Comparison of ENCODE assay signal across 11 cellular contexts in genomic region chr6:31113861-31114539, GRCh38. TPM values are rescaled to one million over a fixed set of nuclear protein-coding genes. Genes with fewer than 3 reads are reported as not detected.
DNase-seq lines count a peak whose midpoint lies in the region; ATAC-seq and TF ChIP-seq lines count a peak whose summit lies in the region.
"Had no signal": no experiment of that assay in that cellular context is flagged by ENCODE, and none has a peak within 500 bp of the region (broad histone marks: within the 10 kb centered on the region; RNA-seq: fewer than 3 reads in every experiment).

No MANE protein-coding gene starts in this region.

- peaks cover 11% of the 10 kb centered on the region for H3K27me3 ChIP-seq in HUES48 (ENCODE audit: control insufficient read depth, insufficient read depth, low read length)
- no peaks in the 10 kb centered on the region for H3K27me3 ChIP-seq in mesendoderm (ENCODE audit: insufficient read depth, low read length, poor library complexity)
- H3K27me3 ChIP-seq in upper lobe of right lung, result no peaks in the 10 kb centered on the region
- H3K27me3 ChIP-seq in testis, result no peaks in the 10 kb centered on the region

- H3K4me1 ChIP-seq in HUES48 (ENCODE audit: control insufficient read depth, insufficient read depth, low read length) (peaks cover 27% of the 10 kb centered on the region), mesendoderm (ENCODE audit: control insufficient read depth, low read depth, low read length) (peaks cover 15% of the 10 kb centered on the region), upper lobe of right lung (peaks cover 19% of the 10 kb centered on the region), testis (peaks cover 16% of the 10 kb centered on the region)

- no peak overlapping the region for H4K8ac ChIP-seq in mesendoderm (ENCODE audit: low read depth, low read length)

- no peak overlapping the region for H2BK120ac ChIP-seq in mesendoderm (ENCODE audit: low read depth, low read length)

- no peaks in the 10 kb centered on the region for H3K4me1 Mint-ChIP-seq in activated naive CD8-positive, alpha-beta T cell treated with anti-CD3 and anti-CD28 coated beads, Interleukin-2, amount 50 U/mL, for 24 hours

- no peaks in the 10 kb centered on the region for H3K9me3 Mint-ChIP-seq in activated naive CD8-positive, alpha-beta T cell treated with anti-CD3 and anti-CD28 coated beads, Interleukin-2, amount 50 U/mL, for 24 hours
- H3K9me3 Mint-ChIP-seq: activated T-cell treated with anti-CD3 and anti-CD28 coated beads, Interleukin-2, amount 50 U/mL, for 24 hours had no signal

- H2BK15ac ChIP-seq in mesendoderm (replicated peaks; ENCODE audit: low read depth), result no peak overlapping the region

- peak; percentile 34 for ATAC-seq in upper lobe of right lung
- ATAC-seq in activated naive CD8-positive, alpha-beta T cell treated with anti-CD3 and anti-CD28 coated beads, Interleukin-2, amount 50 U/mL, for 24 hours, result no peak

- no peak for TF ChIP-seq CTCF in choroid plexus epithelial cell (conservative IDR thresholded peaks at IDR 0.05; ENCODE audit: low read depth, low read length)
- no peak for TF ChIP-seq CTCF in upper lobe of right lung (IDR thresholded peaks at IDR 0.05)
- no peak for TF ChIP-seq CTCF in testis (IDR thresholded peaks at IDR 0.05)

- no peaks in the 10 kb centered on the region for H3K36me3 Mint-ChIP-seq in activated naive CD8-positive, alpha-beta T cell treated with anti-CD3 and anti-CD28 coated beads, Interleukin-2, amount 50 U/mL, for 24 hours (ENCODE audit: low read depth)

- H3K18ac ChIP-seq in mesendoderm (ENCODE audit: low read length), result no peak overlapping the region

- peaks cover 5% of the 10 kb centered on the region for H3K27me3 Mint-ChIP-seq in activated naive CD8-positive, alpha-beta T cell treated with anti-CD3 and anti-CD28 coated beads, Interleukin-2, amount 50 U/mL, for 24 hours

- H3K4ac ChIP-seq in mesendoderm (ENCODE audit: low read depth, low read length), result no peak overlapping the region

- no peak overlapping the region for H4K5ac ChIP-seq in mesendoderm (ENCODE audit: low read length)

- H3K79me2 ChIP-seq in mesendoderm (ENCODE audit: control insufficient read depth, insufficient read depth, low read length), result no peaks in the 10 kb centered on the region

- peak overlapping the region; percentile 83 for H3K27ac ChIP-seq in HUES48 (ENCODE audit: low read depth, low read length)
- peak overlapping the region; percentile 36 for H3K27ac ChIP-seq in mesendoderm (ENCODE audit: low read depth, low read length)
- peak overlapping the region; percentile 74 for H3K27ac ChIP-seq in upper lobe of right lung
- no peak overlapping the region for H3K27ac ChIP-seq in testis

- DNase-seq in choroid plexus epithelial cell (ENCODE audit: low read depth) (peak; percentile 53), mesendoderm (peak; percentile 77), upper lobe of right lung (no peak), NCI-H1048 (lab: John Stamatoyannopoulos, UW) (no peak), testis (no peak)
- DNase-seq in activated naive CD8-positive, alpha-beta T cell treated with anti-CD3 and anti-CD28 coated beads, Interleukin-2, amount 50 U/mL, for 24 hours, result no peak
- DNase-seq: activated T-cell treated with anti-CD3 and anti-CD28 coated beads, Interleukin-2, amount 50 U/mL, for 24 hours; NCI-H146 had no signal

- H3K9ac ChIP-seq in HUES48 (ENCODE audit: low read depth, low read length) (no peak overlapping the region), mesendoderm (ENCODE audit: low read length) (no peak overlapping the region)

- H3K4me3 ChIP-seq in HUES48 (ENCODE audit: low read depth, low read length), result no peak overlapping the region
- no peak overlapping the region for H3K4me3 ChIP-seq in choroid plexus epithelial cell (ENCODE audit: low read depth, low read length)
- no peak overlapping the region for H3K4me3 ChIP-seq in mesendoderm (ENCODE audit: low read length)
- no peak overlapping the region for H3K4me3 ChIP-seq in upper lobe of right lung
- no peak overlapping the region for H3K4me3 ChIP-seq in testis

- no peaks in the 10 kb centered on the region for H3K9me3 ChIP-seq in HUES48 (ENCODE audit: control insufficient read depth, insufficient read depth, low read length)
- no peaks in the 10 kb centered on the region for H3K9me3 ChIP-seq in upper lobe of right lung
- no peaks in the 10 kb centered on the region for H3K9me3 ChIP-seq in testis

- H3K23ac ChIP-seq in mesendoderm (ENCODE audit: low read length), result no peak overlapping the region

- H3K27ac Mint-ChIP-seq in activated naive CD8-positive, alpha-beta T cell treated with anti-CD3 and anti-CD28 coated beads, Interleukin-2, amount 50 U/mL, for 24 hours, result no peak overlapping the region
- H3K27ac Mint-ChIP-seq: activated T-cell treated with anti-CD3 and anti-CD28 coated beads, Interleukin-2, amount 50 U/mL, for 24 hours had no signal

- intact Hi-C loops in upper lobe of right lung (cut with DNase I) (no loop called here), testis (cut with DNase I; ENCODE audit: low total_unique reads) (no loop called here)

- no peaks in the 10 kb centered on the region for H3K36me3 ChIP-seq in HUES48 (ENCODE audit: control insufficient read depth, insufficient read depth, low read length)
- H3K36me3 ChIP-seq in mesendoderm (ENCODE audit: control insufficient read depth, insufficient read depth, low read length), result no peaks in the 10 kb centered on the region
- H3K36me3 ChIP-seq in upper lobe of right lung, result no peaks in the 10 kb centered on the region
- H3K36me3 ChIP-seq in testis (ENCODE audit: low read depth, missing control alignments), result no peaks in the 10 kb centered on the region

- no CpG with 5 or more reads among the region's 7 CpGs for WGBS in mesendoderm (ENCODE audit: extremely low coverage, insufficient coverage, low lambda C conversion rate)
- 64 to 90% methylated on average over 5 to 7 of the region's 7 CpGs for WGBS in testis, 2 donors

- H3K56ac ChIP-seq in mesendoderm (ENCODE audit: low read length), result peak overlapping the region; percentile 18

- no peaks in the 10 kb centered on the region for H3K79me1 ChIP-seq in mesendoderm (ENCODE audit: low read length)

- H3K4me2 ChIP-seq in mesendoderm (ENCODE audit: low read length), result no peak overlapping the region

- TF ChIP-seq POLR2A in testis (IDR thresholded peaks at IDR 0.05), result no peak

- no peak overlapping the region for H3K4me3 Mint-ChIP-seq in activated naive CD8-positive, alpha-beta T cell treated with anti-CD3 and anti-CD28 coated beads, Interleukin-2, amount 50 U/mL, for 24 hours
- H3K4me3 Mint-ChIP-seq: activated T-cell treated with anti-CD3 and anti-CD28 coated beads, Interleukin-2, amount 50 U/mL, for 24 hours had no signal

- no peak overlapping the region for H2AK5ac ChIP-seq in mesendoderm (ENCODE audit: low read length)

- H2BK5ac ChIP-seq in mesendoderm (ENCODE audit: low read length), result no peak overlapping the region

RNA-seq across cellular contexts. Expression of gene PSORS1C1, which starts 0.6 kb away (rescaled TPM):
- polyA plus RNA-seq in mesendoderm (2013, experiment 1 of 2), result 0.73 TPM
- 0.41 TPM for polyA plus RNA-seq in mesendoderm (2013, experiment 2 of 2)
- total RNA-seq in upper lobe of right lung (8.2 TPM), testis (10 to 100 TPM; 28.0 to 32.7 TPM)
- 126 TPM for polyA plus RNA-seq in testis (ENCODE audit: insufficient read depth, low read depth, low replicate concordance)

RNA-seq across cellular contexts. Expression of gene C6orf15, which starts 1.6 kb away (rescaled TPM):
- polyA plus RNA-seq in mesendoderm (2013, experiment 1 of 2), result 0.10 TPM
- 0.06 TPM for polyA plus RNA-seq in mesendoderm (2013, experiment 2 of 2)
- total RNA-seq in upper lobe of right lung (not detected), testis (not detected)
- not detected for polyA plus RNA-seq in testis (ENCODE audit: insufficient read depth, low read depth, low replicate concordance)
- total RNA-seq: renal cortical epithelial cell, subcutaneous adipose tissue had no signal

RNA-seq across cellular contexts. Expression of gene CDSN, which starts 6.2 kb away (rescaled TPM):
- polyA plus RNA-seq in mesendoderm (2013, experiment 1 of 2), result not detected
- polyA plus RNA-seq in mesendoderm (2013, experiment 2 of 2), result not detected
- total RNA-seq in upper lobe of right lung, result not detected
- total RNA-seq in testis, result under 1 TPM in 1 of 2 donors, not detected in 1; 0.06 TPM
- 0.32 TPM for polyA plus RNA-seq in testis (ENCODE audit: insufficient read depth, low read depth, low replicate concordance)
- total RNA-seq: subcutaneous adipose tissue had no signal

RNA-seq across cellular contexts. Expression of gene PSORS1C2, which starts 24.9 kb away (rescaled TPM):
- 2.3 TPM for polyA plus RNA-seq in mesendoderm (2013, experiment 1 of 2)
- polyA plus RNA-seq in mesendoderm (2013, experiment 2 of 2), result 2.3 TPM
- not detected for total RNA-seq in upper lobe of right lung
- not detected for total RNA-seq in testis
- polyA plus RNA-seq in testis (ENCODE audit: insufficient read depth, low read depth, low replicate concordance), result not detected
- total RNA-seq: renal cortical epithelial cell, subcutaneous adipose tissue had no signal

RNA-seq across cellular contexts. Expression of gene CCHCR1, which starts 43.6 kb away (rescaled TPM):
- 9.5 TPM for polyA plus RNA-seq in mesendoderm (2013, experiment 1 of 2)
- 9.5 TPM for polyA plus RNA-seq in mesendoderm (2013, experiment 2 of 2)
- total RNA-seq in upper lobe of right lung (12.5 TPM), testis (10 to 100 TPM; 86.4 to 93.2 TPM)
- polyA plus RNA-seq in testis (ENCODE audit: insufficient read depth, low read depth, low replicate concordance), result 174 TPM

Comparison
In these comparisons a context has a peak if more than half of its experiments do, and no peak if none do; other contexts are left out.
1. H3K27ac ChIP-seq: peak in HUES48 (single experiment), mesendoderm (single experiment) and upper lobe of right lung (single experiment); none in testis (0 of 2).
2. DNase-seq: peak in choroid plexus epithelial cell (single experiment) and mesendoderm (single experiment); none in upper lobe of right lung (single experiment), NCI-H1048 (single experiment), activated naive CD8-positive, alpha-beta T cell treated with anti-CD3 and anti-CD28 coated beads, Interleukin-2, amount 50 U/mL, for 24 hours (single experiment) and testis (single experiment).